In the genomic region with DNA sequence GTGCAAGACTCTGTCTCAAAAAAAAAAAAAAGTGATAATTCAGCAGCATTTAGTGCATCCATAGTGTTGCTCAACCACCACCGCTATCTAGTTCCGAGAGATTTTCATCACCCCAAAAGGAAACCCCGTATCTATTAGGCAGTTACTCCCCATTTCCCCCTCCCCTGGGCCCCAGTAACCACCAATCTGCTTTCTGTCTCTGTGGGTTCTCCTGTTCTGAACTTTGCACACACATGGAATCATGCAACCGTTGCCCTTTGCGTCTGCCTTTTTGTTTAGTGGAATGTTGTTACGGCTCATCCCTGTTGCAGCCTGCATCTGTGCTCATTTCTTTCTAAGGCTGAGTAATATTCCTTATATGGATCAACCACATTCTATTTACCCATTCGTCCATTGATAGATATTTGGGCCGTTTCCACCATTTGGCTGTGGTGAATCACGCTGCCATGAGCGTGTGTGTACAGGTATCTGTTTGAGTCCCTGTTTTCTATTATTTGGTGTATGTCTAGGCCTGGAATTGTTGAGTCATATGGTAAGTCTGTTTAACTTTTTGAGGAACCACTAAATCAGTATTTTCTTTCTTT, we compare ENCODE assay signal across 12 cellular contexts. TPM values are rescaled to one million over a fixed set of nuclear protein-coding genes. Genes with fewer than 3 reads are reported as not detected.
A peak's percentile ranks its signal among the peaks of the same experiment; 100 is the strongest.
DNase-seq lines count a peak whose midpoint lies in the region; ATAC-seq and TF ChIP-seq lines count a peak whose summit lies in the region.
"Had no signal": no experiment of that assay in that cellular context is flagged by ENCODE, and none has a peak within 500 bp of the region (broad histone marks: within the 10 kb centered on the region; RNA-seq: fewer than 3 reads in every experiment).

No MANE protein-coding gene starts in this region.

- TF ChIP-seq CTCF in smooth muscle cell (IDR thresholded peaks at IDR 0.05; ENCODE audit: borderline replicate concordance, insufficient read depth, poor library complexity, severe bottlenecking) (no peak), lower leg skin (IDR thresholded peaks at IDR 0.05) (no peak)

- 46% methylated on average over 10 of the region's 10 CpGs for WGBS in smooth muscle cell (ENCODE audit: low lambda C conversion rate)
- 42 to 43% methylated on average over 10 of the region's 10 CpGs for WGBS in lower leg skin, 2 donors

- no peaks in the 10 kb centered on the region for H3K36me3 ChIP-seq in smooth muscle cell (ENCODE audit: low read depth)

- intact Hi-C loops in activated CD4-positive, alpha-beta T cell treated with anti-CD3 and anti-CD28 coated beads, Interleukin-2, amount 10 ng/mL, durations not matched to agents 24 days and 14 days (cut with micrococcal nuclease) = no loop called here
- intact Hi-C loops in lower leg skin (cut with DNase I; ENCODE audit: low total_unique reads) = no loop called here

- DNase-seq in activated CD4-positive, alpha-beta T cell treated with anti-CD3 and anti-CD28 coated beads, Interleukin-2, amount 10 ng/mL, durations not matched to agents 24 days and 14 days = no peak
- no peak for DNase-seq in activated CD4-positive, alpha-beta T cell treated with anti-CD3 and anti-CD28 coated beads, Interleukin-2, amount 10 ng/mL, durations not matched to agents 7 days and 5 days
- DNase-seq in amniotic epithelial cell (ENCODE audit: low read depth) (peak; percentile 86), smooth muscle cell (lab: John Stamatoyannopoulos, UW; ENCODE audit: unreplicated experiment) (no peak), occipital lobe (lab: John Stamatoyannopoulos, UW) (no peak), SK-N-DZ (ENCODE audit: low spot score) (no peak), lower leg skin (ENCODE audit: low spot score in 2 of 2) (no peak)
- DNase-seq: amniotic stem cell, NCI-H1694, nephron progenitor cell had no signal

- H3K27me3 Mint-ChIP-seq in activated CD4-positive, alpha-beta T cell treated with anti-CD3 and anti-CD28 coated beads, Interleukin-2, amount 10 ng/mL, durations not matched to agents 24 days and 14 days = no peaks in the 10 kb centered on the region
- H3K27me3 Mint-ChIP-seq in activated CD4-positive, alpha-beta T cell treated with anti-CD3 and anti-CD28 coated beads, Interleukin-2, amount 10 ng/mL, durations not matched to agents 7 days and 5 days = no peaks in the 10 kb centered on the region

- H3K27ac Mint-ChIP-seq in activated CD4-positive, alpha-beta T cell treated with anti-CD3 and anti-CD28 coated beads, Interleukin-2, amount 10 ng/mL, durations not matched to agents 24 days and 14 days = peak overlapping the region; percentile 56
- no peak overlapping the region for H3K27ac Mint-ChIP-seq in activated CD4-positive, alpha-beta T cell treated with anti-CD3 and anti-CD28 coated beads, Interleukin-2, amount 10 ng/mL, durations not matched to agents 7 days and 5 days
- H3K27ac Mint-ChIP-seq: nephron progenitor cell had no signal

- CTCF ChIA-PET in activated CD4-positive, alpha-beta T cell treated with anti-CD3 and anti-CD28 coated beads, Interleukin-2, amount 10 ng/mL, durations not matched to agents 7 days and 5 days (lab: Charles Lee) = interaction anchor here (0.7 kb wide), 2 partner anchors 10 to 32 kb away, joined by 3 read pairs; no protein-coding TSS in a partner anchor

- no peaks in the 10 kb centered on the region for H3K9me3 ChIP-seq in smooth muscle cell (replicated peaks; ENCODE audit: low read depth)

- H3K9ac ChIP-seq in smooth muscle cell (ENCODE audit: low read depth) = no peak overlapping the region

- H3K4me3 Mint-ChIP-seq in activated CD4-positive, alpha-beta T cell treated with anti-CD3 and anti-CD28 coated beads, Interleukin-2, amount 10 ng/mL, durations not matched to agents 24 days and 14 days = no peak overlapping the region
- no peak overlapping the region for H3K4me3 Mint-ChIP-seq in activated CD4-positive, alpha-beta T cell treated with anti-CD3 and anti-CD28 coated beads, Interleukin-2, amount 10 ng/mL, durations not matched to agents 7 days and 5 days
- H3K4me3 Mint-ChIP-seq: nephron progenitor cell had no signal

- H3K79me2 ChIP-seq in smooth muscle cell (ENCODE audit: low read depth) = no peaks in the 10 kb centered on the region

- ATAC-seq in HG03565 (IDR thresholded peaks at IDR 0.05; ENCODE audit: unreplicated experiment) = peak; percentile 35

- no peak for TF ChIP-seq POLR2A in lower leg skin (IDR thresholded peaks at IDR 0.05)

- peaks cover 4% of the 10 kb centered on the region for H3F3A ChIP-seq in smooth muscle cell (ENCODE audit: low read depth)

- H3K36me3 Mint-ChIP-seq in activated CD4-positive, alpha-beta T cell treated with anti-CD3 and anti-CD28 coated beads, Interleukin-2, amount 10 ng/mL, durations not matched to agents 24 days and 14 days (ENCODE audit: low read depth) = no peaks in the 10 kb centered on the region
- H3K36me3 Mint-ChIP-seq in activated CD4-positive, alpha-beta T cell treated with anti-CD3 and anti-CD28 coated beads, Interleukin-2, amount 10 ng/mL, durations not matched to agents 7 days and 5 days (ENCODE audit: low read depth) = no peaks in the 10 kb centered on the region

- H2AFZ ChIP-seq in smooth muscle cell (ENCODE audit: low read depth) = no peak overlapping the region

- no peaks in the 10 kb centered on the region for H4K20me1 ChIP-seq in smooth muscle cell (ENCODE audit: low read depth)

- no peaks in the 10 kb centered on the region for H3K4me1 ChIP-seq in smooth muscle cell (ENCODE audit: low read depth)

- H3K9me3 Mint-ChIP-seq in activated CD4-positive, alpha-beta T cell treated with anti-CD3 and anti-CD28 coated beads, Interleukin-2, amount 10 ng/mL, durations not matched to agents 24 days and 14 days = no peaks in the 10 kb centered on the region
- H3K9me3 Mint-ChIP-seq in activated CD4-positive, alpha-beta T cell treated with anti-CD3 and anti-CD28 coated beads, Interleukin-2, amount 10 ng/mL, durations not matched to agents 7 days and 5 days = no peaks in the 10 kb centered on the region
- H3K9me3 Mint-ChIP-seq: nephron progenitor cell had no signal

- H3K27me3 ChIP-seq in smooth muscle cell (ENCODE audit: low read depth) = no peaks in the 10 kb centered on the region

- peak overlapping the region; percentile 66 for H3K27ac ChIP-seq in smooth muscle cell (ENCODE audit: low read depth)

- H3K4me3 ChIP-seq in smooth muscle cell (no peak overlapping the region), lower leg skin (ENCODE audit: low read depth, poor library complexity, severe bottlenecking) (no peak overlapping the region)

- POLR2A ChIA-PET in activated CD4-positive, alpha-beta T cell treated with anti-CD3 and anti-CD28 coated beads, Interleukin-2, amount 10 ng/mL, durations not matched to agents 7 days and 5 days (lab: Charles Lee) = no interaction called here

- no peak overlapping the region for H3K4me2 ChIP-seq in smooth muscle cell

- peaks cover 9% of the 10 kb centered on the region for H3K4me1 Mint-ChIP-seq in activated CD4-positive, alpha-beta T cell treated with anti-CD3 and anti-CD28 coated beads, Interleukin-2, amount 10 ng/mL, durations not matched to agents 24 days and 14 days
- peaks cover 9% of the 10 kb centered on the region for H3K4me1 Mint-ChIP-seq in activated CD4-positive, alpha-beta T cell treated with anti-CD3 and anti-CD28 coated beads, Interleukin-2, amount 10 ng/mL, durations not matched to agents 7 days and 5 days

RNA-seq across cellular contexts. Expression of a gene that starts 8.7 kb away (rescaled TPM):
- total RNA-seq in activated CD4-positive, alpha-beta T cell treated with anti-CD3 and anti-CD28 coated beads, Interleukin-2, amount 10 ng/mL, durations not matched to agents 24 days and 14 days = 123 and 125 TPM in 2 replicates
- 10 to 100 TPM; 49.7 to 57.6 TPM for total RNA-seq in activated CD4-positive, alpha-beta T cell treated with anti-CD3 and anti-CD28 coated beads, Interleukin-2, amount 10 ng/mL, durations not matched to agents 7 days and 5 days
- total RNA-seq in smooth muscle cell (55.3 and 64.7 TPM in 2 replicates), occipital lobe (11.4 TPM), lower leg skin (100 to 1,000 TPM in 3 of 4 donors, 10 to 100 TPM in 1; 97.9 to 169 (median 144) TPM)
- polyA plus RNA-seq in smooth muscle cell = 46.1 and 136 TPM in 2 replicates
- 6.6 and 7.1 TPM in 2 replicates for polyA plus RNA-seq in SK-N-DZ (2014; cell fraction: cytosol; rRNA removed)
- polyA plus RNA-seq in SK-N-DZ (2014; cell fraction: nucleus; rRNA removed) = 11.0 and 12.7 TPM in 2 replicates

RNA-seq across cellular contexts. Expression of a gene that starts 13.5 kb away (rescaled TPM):
- total RNA-seq in activated CD4-positive, alpha-beta T cell treated with anti-CD3 and anti-CD28 coated beads, Interleukin-2, amount 10 ng/mL, durations not matched to agents 24 days and 14 days = not detected in 2 replicates
- total RNA-seq in activated CD4-positive, alpha-beta T cell treated with anti-CD3 and anti-CD28 coated beads, Interleukin-2, amount 10 ng/mL, durations not matched to agents 7 days and 5 days = not detected
- not detected in 2 replicates for total RNA-seq in smooth muscle cell
- polyA plus RNA-seq in smooth muscle cell = 0.29 and 1.7 TPM in 2 replicates
- total RNA-seq in occipital lobe = not detected
- polyA plus RNA-seq in SK-N-DZ (2014; cell fraction: cytosol; rRNA removed) = not detected in 2 replicates
- not detected in 2 replicates for polyA plus RNA-seq in SK-N-DZ (2014; cell fraction: nucleus; rRNA removed)
- 1 to 10 TPM in 1 of 4 donors, under 1 TPM in 3; 0.42 to 1.6 (median 0.62) TPM for total RNA-seq in lower leg skin
- total RNA-seq: glomerular endothelial cell had no signal

RNA-seq across cellular contexts. Expression of a gene that starts 27.2 kb away (rescaled TPM):
- 66.7 and 69.0 TPM in 2 replicates for total RNA-seq in activated CD4-positive, alpha-beta T cell treated with anti-CD3 and anti-CD28 coated beads, Interleukin-2, amount 10 ng/mL, durations not matched to agents 24 days and 14 days
- total RNA-seq in activated CD4-positive, alpha-beta T cell treated with anti-CD3 and anti-CD28 coated beads, Interleukin-2, amount 10 ng/mL, durations not matched to agents 7 days and 5 days = 100 to 1,000 TPM; 121 to 136 TPM
- total RNA-seq in smooth muscle cell (20.0 and 20.9 TPM in 2 replicates), occipital lobe (1.6 TPM), lower leg skin (1 to 10 TPM; 1.7 to 4.1 (median 2.9) TPM)
- 53.7 and 72.7 TPM in 2 replicates for polyA plus RNA-seq in smooth muscle cell
- 77.3 and 87.6 TPM in 2 replicates for polyA plus RNA-seq in SK-N-DZ (2014; cell fraction: cytosol; rRNA removed)
- polyA plus RNA-seq in SK-N-DZ (2014; cell fraction: nucleus; rRNA removed) = 44.3 and 60.3 TPM in 2 replicates

RNA-seq across cellular contexts. Expression of a gene that starts 27.5 kb away (rescaled TPM):
- total RNA-seq in activated CD4-positive, alpha-beta T cell treated with anti-CD3 and anti-CD28 coated beads, Interleukin-2, amount 10 ng/mL, durations not matched to agents 24 days and 14 days = 31.0 and 33.4 TPM in 2 replicates
- total RNA-seq in activated CD4-positive, alpha-beta T cell treated with anti-CD3 and anti-CD28 coated beads, Interleukin-2, amount 10 ng/mL, durations not matched to agents 7 days and 5 days = 10 to 100 TPM; 16.8 to 17.0 TPM
- 63.7 and 64.9 TPM in 2 replicates for total RNA-seq in smooth muscle cell
- polyA plus RNA-seq in smooth muscle cell = 10.0 and 23.0 TPM in 2 replicates
- total RNA-seq in occipital lobe = 35.4 TPM
- polyA plus RNA-seq in SK-N-DZ (2014; cell fraction: cytosol; rRNA removed) = 49.4 and 55.0 TPM in 2 replicates
- 43.4 and 56.3 TPM in 2 replicates for polyA plus RNA-seq in SK-N-DZ (2014; cell fraction: nucleus; rRNA removed)
- total RNA-seq in lower leg skin = 10 to 100 TPM; 41.4 to 77.7 (median 59.7) TPM

RNA-seq across cellular contexts. Expression of a gene that starts 29.1 kb away (rescaled TPM):
- 231 and 234 TPM in 2 replicates for total RNA-seq in activated CD4-positive, alpha-beta T cell treated with anti-CD3 and anti-CD28 coated beads, Interleukin-2, amount 10 ng/mL, durations not matched to agents 24 days and 14 days
- 100 to 1,000 TPM; 331 to 364 TPM for total RNA-seq in activated CD4-positive, alpha-beta T cell treated with anti-CD3 and anti-CD28 coated beads, Interleukin-2, amount 10 ng/mL, durations not matched to agents 7 days and 5 days
- total RNA-seq in smooth muscle cell = 0.04 and 0.27 TPM in 2 replicates
- 0.38 and 1.2 TPM in 2 replicates for polyA plus RNA-seq in smooth muscle cell
- total RNA-seq in occipital lobe = 0.94 TPM
- polyA plus RNA-seq in SK-N-DZ (2014; cell fraction: cytosol; rRNA removed) = 0.06 TPM in 1 of 2 replicates, not detected in the other
- polyA plus RNA-seq in SK-N-DZ (2014; cell fraction: nucleus; rRNA removed) = not detected in 2 replicates
- total RNA-seq in lower leg skin = 1 to 10 TPM; 1.5 to 2.7 (median 1.7) TPM
